13 cellular contexts compared by ENCODE assay signal in the genomic region with DNA sequence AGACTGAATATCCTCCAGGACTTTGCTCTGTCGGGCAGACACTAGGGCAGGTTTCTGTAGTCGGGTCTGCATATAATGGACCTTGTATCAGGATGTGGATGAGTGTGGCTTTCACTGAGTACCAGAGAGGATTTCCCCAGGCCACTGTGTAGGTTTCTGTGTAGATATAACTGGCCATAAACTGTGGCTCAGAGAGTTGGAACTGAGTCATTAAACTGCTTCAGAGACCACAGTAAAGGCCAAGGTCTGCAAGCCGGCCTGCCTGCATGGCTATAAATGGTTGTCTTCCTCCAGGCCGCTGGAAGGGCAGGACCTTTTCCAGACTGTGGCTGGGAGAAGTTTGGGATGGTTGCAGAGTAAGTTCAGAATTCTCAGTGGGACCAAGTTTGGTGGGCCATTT. TPM values are rescaled to one million over a fixed set of nuclear protein-coding genes. Genes with fewer than 3 reads are reported as not detected.
DNase-seq lines count a peak whose midpoint lies in the region; ATAC-seq and TF ChIP-seq lines count a peak whose summit lies in the region.
"Had no signal": no experiment of that assay in that cellular context is flagged by ENCODE, and none has a peak within 500 bp of the region (broad histone marks: within the 10 kb centered on the region; RNA-seq: fewer than 3 reads in every experiment).

No MANE protein-coding gene starts in this region.

- H3K27me3 Mint-ChIP-seq in endodermal cell (ENCODE audit: insufficient read depth) = no peaks in the 10 kb centered on the region
- no peaks in the 10 kb centered on the region for H3K27me3 Mint-ChIP-seq in activated naive CD4-positive, alpha-beta T cell treated with anti-CD3 and anti-CD28 coated beads, Interleukin-2, amount 10 ng/mL, durations not matched to agents 7 days and 5 days
- H3K27me3 Mint-ChIP-seq: brain had no signal

- H3K36me3 ChIP-seq in endodermal cell (ENCODE audit: control insufficient read depth, insufficient read depth, low read length) = peaks cover 79% of the 10 kb centered on the region

- peak; percentile 28 for DNase-seq in GM13976 (ENCODE audit: low spot score)
- DNase-seq in GM20000 (ENCODE audit: low spot score) = peak; percentile 34
- peak; percentile 40 for DNase-seq in foreskin melanocyte
- DNase-seq in GOT3 (lab: John Stamatoyannopoulos, UW) = no peak
- no peak for DNase-seq in DMS53 treated with DMSO at 0.1 percent for 48 hours (lab: John Stamatoyannopoulos, UW; ENCODE audit: unreplicated experiment)
- no peak for DNase-seq in endodermal cell
- DNase-seq in activated naive CD4-positive, alpha-beta T cell treated with anti-CD3 and anti-CD28 coated beads, Interleukin-2, amount 10 ng/mL, durations not matched to agents 7 days and 5 days = no peak
- DNase-seq: NCI-H2227 treated with DMSO at 0.1 percent for 48 hours, spleen had no signal

- H3K4me3 ChIP-seq in endodermal cell (ENCODE audit: low read length) = no peak overlapping the region
- H3K4me3 ChIP-seq: spleen, suprapubic skin had no signal

- WGBS in endodermal cell (ENCODE audit: insufficient coverage in 1 of 2, insufficient read length in 1 of 2), 2 experiments = 95 to 100% methylated on average over 2 to 4 of the region's 4 CpGs

- TF ChIP-seq CTCF in GM13976 (IDR thresholded peaks at IDR 0.05; ENCODE audit: borderline replicate concordance, control extremely low read depth, extremely low read depth, insufficient read depth, missing control alignments) = no peak
- TF ChIP-seq CTCF in GM20000 (IDR thresholded peaks at IDR 0.05; ENCODE audit: extremely low read depth, missing control alignments) = no peak
- no peak for TF ChIP-seq CTCF in endodermal cell (conservative IDR thresholded peaks at IDR 0.05)

- no peak overlapping the region for H3K27ac ChIP-seq in endodermal cell (ENCODE audit: low read depth, low read length)
- H3K27ac ChIP-seq: C4-2B, suprapubic skin had no signal

- no peaks in the 10 kb centered on the region for H3K9me3 Mint-ChIP-seq in endodermal cell
- peaks cover 13% of the 10 kb centered on the region for H3K9me3 Mint-ChIP-seq in activated naive CD4-positive, alpha-beta T cell treated with anti-CD3 and anti-CD28 coated beads, Interleukin-2, amount 10 ng/mL, durations not matched to agents 7 days and 5 days

- no peaks in the 10 kb centered on the region for H3K27me3 ChIP-seq in endodermal cell (ENCODE audit: control insufficient read depth, insufficient read depth, low read length, poor library complexity, severe bottlenecking)
- H3K27me3 ChIP-seq: spleen, suprapubic skin had no signal

- in situ Hi-C loops in GM13976 (cut with MboI; ENCODE audit: low sequenced_read_pairs, unreplicated experiment) = no loop called here

- peaks cover 1% of the 10 kb centered on the region for H3K4me1 Mint-ChIP-seq in endodermal cell
- H3K4me1 Mint-ChIP-seq in activated naive CD4-positive, alpha-beta T cell treated with anti-CD3 and anti-CD28 coated beads, Interleukin-2, amount 10 ng/mL, durations not matched to agents 7 days and 5 days = no peaks in the 10 kb centered on the region
- H3K4me1 Mint-ChIP-seq: brain had no signal

- no peak overlapping the region for H3K27ac Mint-ChIP-seq in endodermal cell
- H3K27ac Mint-ChIP-seq in activated naive CD4-positive, alpha-beta T cell treated with anti-CD3 and anti-CD28 coated beads, Interleukin-2, amount 10 ng/mL, durations not matched to agents 7 days and 5 days = no peak overlapping the region
- H3K27ac Mint-ChIP-seq: brain had no signal

- H3K9me3 ChIP-seq in endodermal cell (ENCODE audit: control insufficient read depth, low read length) = peaks cover 7% of the 10 kb centered on the region
- H3K9me3 ChIP-seq: suprapubic skin had no signal

- ATAC-seq in HG03108 (IDR thresholded peaks at IDR 0.05; ENCODE audit: unreplicated experiment) = peak; percentile 79

- H3K9ac ChIP-seq in endodermal cell (ENCODE audit: extremely low read depth, low read length, poor library complexity, severe bottlenecking) = no peak overlapping the region

- H3K4me3 Mint-ChIP-seq in endodermal cell = no peak overlapping the region
- H3K4me3 Mint-ChIP-seq in activated naive CD4-positive, alpha-beta T cell treated with anti-CD3 and anti-CD28 coated beads, Interleukin-2, amount 10 ng/mL, durations not matched to agents 7 days and 5 days = no peak overlapping the region
- H3K4me3 Mint-ChIP-seq: brain had no signal

- H3K4me1 ChIP-seq in endodermal cell (ENCODE audit: control insufficient read depth, insufficient read depth, low read length) = peaks cover 1% of the 10 kb centered on the region
- H3K4me1 ChIP-seq: suprapubic skin had no signal

- CTCF ChIA-PET in activated naive CD4-positive, alpha-beta T cell treated with anti-CD3 and anti-CD28 coated beads, Interleukin-2, amount 10 ng/mL, durations not matched to agents 7 days and 5 days (lab: Charles Lee) = no interaction called here

- peaks cover 65% of the 10 kb centered on the region for H3K36me3 Mint-ChIP-seq in endodermal cell (ENCODE audit: low read depth)
- peaks cover 66% of the 10 kb centered on the region for H3K36me3 Mint-ChIP-seq in activated naive CD4-positive, alpha-beta T cell treated with anti-CD3 and anti-CD28 coated beads, Interleukin-2, amount 10 ng/mL, durations not matched to agents 7 days and 5 days

RNA-seq across cellular contexts. Expression of a gene that starts 16.9 kb away (rescaled TPM):
- 10 to 100 TPM; 26.4 to 26.5 TPM for total RNA-seq in endodermal cell
- polyA plus RNA-seq in endodermal cell (2013, experiment 1 of 2) = 24.4 TPM
- polyA plus RNA-seq in endodermal cell (2013, experiment 2 of 2) = 26.1 TPM

Comparison
In these comparisons a context has a peak if more than half of its experiments do, and no peak if none do; other contexts are left out.
1. DNase-seq: peak in GM13976 (single experiment), GM20000 (single experiment) and foreskin melanocyte (single experiment); none in GOT3 (single experiment), DMS53 treated with DMSO at 0.1 percent for 48 hours (single experiment), endodermal cell (single experiment) and activated naive CD4-positive, alpha-beta T cell treated with anti-CD3 and anti-CD28 coated beads, Interleukin-2, amount 10 ng/mL, durations not matched to agents 7 days and 5 days (single experiment).